Comparison of ENCODE assay signal across 19 cellular contexts in genomic region chr17:33680479-33680878, GRCh38.
DNase-seq lines count a peak whose midpoint lies in the region; ATAC-seq and TF ChIP-seq lines count a peak whose summit lies in the region.
"Had no signal": no experiment of that assay in that cellular context is flagged by ENCODE, and none has a peak within 500 bp of the region (broad histone marks: within the 10 kb centered on the region; RNA-seq: fewer than 3 reads in every experiment).

No MANE protein-coding gene starts in this region.

- H3K4me3 ChIP-seq in left ventricle myocardium inferior = no peak overlapping the region
- no peak overlapping the region for H3K4me3 ChIP-seq in right atrium auricular region
- H3K4me3 ChIP-seq in GM23338 = no peak overlapping the region
- H3K4me3 ChIP-seq in HEK293 (ENCODE audit: low read depth, low read length) = no peak overlapping the region
- no peak overlapping the region for H3K4me3 ChIP-seq in neural progenitor cell
- H3K4me3 ChIP-seq: BLaER1 treated with 17β-estradiol and CSF1 and Interleukin-3, amounts not matched to agents 10 nM and 100 nM had no signal

- H3K27me3 Mint-ChIP-seq in GM23338 (ENCODE audit: insufficient read depth, low read depth, poor library complexity) = peaks cover 3% of the 10 kb centered on the region
- H3K27me3 Mint-ChIP-seq in neural progenitor cell (ENCODE audit: insufficient read depth, low read depth) = no peaks in the 10 kb centered on the region
- H3K27me3 Mint-ChIP-seq: B cell; CD4-positive, alpha-beta T cell had no signal

- H3K9me3 Mint-ChIP-seq in GM23338 (no peaks in the 10 kb centered on the region), neural progenitor cell (no peaks in the 10 kb centered on the region)
- H3K9me3 Mint-ChIP-seq: CD4-positive, alpha-beta T cell; CD8-positive, alpha-beta T cell had no signal

- no peaks in the 10 kb centered on the region for H3K36me3 Mint-ChIP-seq in GM23338 (ENCODE audit: low read depth)
- H3K36me3 Mint-ChIP-seq in neural progenitor cell = no peaks in the 10 kb centered on the region
- H3K36me3 Mint-ChIP-seq: CD8-positive, alpha-beta T cell had no signal

- H3K9me3 ChIP-seq in left ventricle myocardium inferior (replicated peaks) (no peaks in the 10 kb centered on the region), right atrium auricular region (no peaks in the 10 kb centered on the region), HEK293 (ENCODE audit: control insufficient read depth, insufficient read depth, low read depth, low read length) (no peaks in the 10 kb centered on the region), neural progenitor cell (ENCODE audit: low read depth) (no peaks in the 10 kb centered on the region)
- H3K9me3 ChIP-seq: BLaER1 treated with 17β-estradiol and CSF1 and Interleukin-3, amounts not matched to agents 10 nM and 100 nM; Caco-2 had no signal

- ATAC-seq in GM23338 = peak; percentile 31; the same call in 2 of the 3 replicates
- ATAC-seq in left lobe of liver = no peak
- ATAC-seq: CD8-positive, alpha-beta T cell had no signal

- H3K9me2 ChIP-seq in GM23338 (ENCODE audit: insufficient read depth) = no peaks in the 10 kb centered on the region

- no peaks in the 10 kb centered on the region for H3K36me3 ChIP-seq in left ventricle myocardium inferior
- H3K36me3 ChIP-seq in right atrium auricular region = no peaks in the 10 kb centered on the region
- H3K36me3 ChIP-seq in GM23338 (ENCODE audit: insufficient read depth) = no peaks in the 10 kb centered on the region
- H3K36me3 ChIP-seq in HEK293 (ENCODE audit: control insufficient read depth in 2 of 2, insufficient read depth in 1 of 2, low read length in 2 of 2) = no peaks in the 10 kb centered on the region
- no peaks in the 10 kb centered on the region for H3K36me3 ChIP-seq in neural progenitor cell
- H3K36me3 ChIP-seq: BLaER1 treated with 17β-estradiol and CSF1 and Interleukin-3, amounts not matched to agents 10 nM and 100 nM had no signal

- no peak overlapping the region for H3K9ac ChIP-seq in neural progenitor cell
- H3K9ac ChIP-seq: BLaER1 treated with 17β-estradiol and CSF1 and Interleukin-3, amounts not matched to agents 10 nM and 100 nM had no signal

- TF ChIP-seq CTCF in left ventricle myocardium inferior (IDR thresholded peaks at IDR 0.05; ENCODE audit: borderline replicate concordance) = no peak
- TF ChIP-seq CTCF in right atrium auricular region (IDR thresholded peaks at IDR 0.05) = no peak
- TF ChIP-seq CTCF in GM23338 (conservative IDR thresholded peaks at IDR 0.05; ENCODE audit: low read depth in 2 of 2) = no peak
- TF ChIP-seq CTCF in HEK293 (tag by site-specific recombination; IDR thresholded peaks at IDR 0.05) = no peak
- no peak for TF ChIP-seq CTCF in neural progenitor cell (IDR thresholded peaks at IDR 0.05)

- no peak overlapping the region for H3K4me2 ChIP-seq in GM23338
- H3K4me2 ChIP-seq in neural progenitor cell = no peak overlapping the region
- H3K4me2 ChIP-seq: BLaER1 treated with 17β-estradiol and CSF1 and Interleukin-3, amounts not matched to agents 10 nM and 100 nM had no signal

- intact Hi-C loops in left ventricle myocardium inferior (cut with micrococcal nuclease) = no loop called here

- no peaks in the 10 kb centered on the region for H3K4me1 Mint-ChIP-seq in GM23338
- peaks cover 5% of the 10 kb centered on the region for H3K4me1 Mint-ChIP-seq in neural progenitor cell
- H3K4me1 Mint-ChIP-seq: B cell had no signal

- H3K27ac Mint-ChIP-seq in GM23338 (no peak overlapping the region), neural progenitor cell (no peak overlapping the region)
- H3K27ac Mint-ChIP-seq: B cell; CD4-positive, alpha-beta T cell; CD8-positive, alpha-beta T cell had no signal

- peak overlapping the region; percentile 40 for H3K27ac ChIP-seq in left ventricle myocardium inferior (replicated peaks)
- H3K27ac ChIP-seq in right atrium auricular region = no peak overlapping the region
- no peak overlapping the region for H3K27ac ChIP-seq in GM23338 (ENCODE audit: low read depth)
- H3K27ac ChIP-seq in HEK293 (ENCODE audit: extremely low read depth, low read depth, low read length) = no peak overlapping the region
- H3K27ac ChIP-seq in neural progenitor cell = no peak overlapping the region
- H3K27ac ChIP-seq: BLaER1 treated with 17β-estradiol and CSF1 and Interleukin-3, amounts not matched to agents 10 nM and 100 nM; C4-2B had no signal

- no peak for DNase-seq in left ventricle myocardium inferior
- no peak for DNase-seq in right atrium auricular region (ENCODE audit: low spot score)
- DNase-seq in GM23338 (ENCODE audit: low spot score) = no peak
- no peak for DNase-seq in neural progenitor cell (ENCODE audit: low spot score)
- no peak for DNase-seq in Ammon's horn (ENCODE audit: low spot score)
- DNase-seq in left lobe of liver (ENCODE audit: low spot score) = no peak
- DNase-seq in NAMALWA (ENCODE audit: low spot score) = no peak
- DNase-seq: 8988T; ACHN; Caco-2; Calu3; CD4-positive, alpha-beta T cell; CD8-positive, alpha-beta T cell; DMS79 treated with DMSO at 0.1 percent for 48 hours; GF-D8 had no signal

- peaks cover 19% of the 10 kb centered on the region for H3K4me1 ChIP-seq in left ventricle myocardium inferior
- H3K4me1 ChIP-seq in right atrium auricular region = no peaks in the 10 kb centered on the region
- no peaks in the 10 kb centered on the region for H3K4me1 ChIP-seq in GM23338 (ENCODE audit: insufficient read depth)
- H3K4me1 ChIP-seq in HEK293 (ENCODE audit: control insufficient read depth, insufficient read depth, low read length) = no peaks in the 10 kb centered on the region
- no peaks in the 10 kb centered on the region for H3K4me1 ChIP-seq in neural progenitor cell
- H3K4me1 ChIP-seq: Caco-2 had no signal

- H3F3A ChIP-seq in GM23338 (replicated peaks; ENCODE audit: low read depth) (no peaks in the 10 kb centered on the region), neural progenitor cell (ENCODE audit: low read depth) (no peaks in the 10 kb centered on the region)

- H4K20me1 ChIP-seq in GM23338 (replicated peaks; ENCODE audit: insufficient read depth) (peaks cover 7% of the 10 kb centered on the region; the same call in 1 of the 2 replicates), neural progenitor cell (ENCODE audit: low read depth) (no peaks in the 10 kb centered on the region)
- H4K20me1 ChIP-seq: BLaER1 treated with 17β-estradiol and CSF1 and Interleukin-3, amounts not matched to agents 10 nM and 100 nM had no signal

- H2AFZ ChIP-seq in GM23338 = no peak overlapping the region
- H2AFZ ChIP-seq in neural progenitor cell (replicated peaks) = peak overlapping the region; percentile 37

- POLR2A ChIA-PET in HEK293 (lab: Yijun Ruan, JAX) = no interaction called here

- H3K79me2 ChIP-seq in GM23338 (replicated peaks; ENCODE audit: insufficient read depth) = no peaks in the 10 kb centered on the region
- H3K79me2 ChIP-seq in neural progenitor cell (ENCODE audit: low read depth) = no peaks in the 10 kb centered on the region

- CTCF ChIA-PET in HEK293 (lab: Yijun Ruan, JAX) = interaction anchor here (0.7 to 1.2 kb wide), 2 partner anchors 32 to 45 kb away, joined by 3 to 4 read pairs; no protein-coding TSS in a partner anchor

- H3K27me3 ChIP-seq in left ventricle myocardium inferior (ENCODE audit: low read depth) (no peaks in the 10 kb centered on the region), right atrium auricular region (no peaks in the 10 kb centered on the region), GM23338 (ENCODE audit: insufficient read depth) (no peaks in the 10 kb centered on the region), neural progenitor cell (no peaks in the 10 kb centered on the region)
- H3K27me3 ChIP-seq: BLaER1 treated with 17β-estradiol and CSF1 and Interleukin-3, amounts not matched to agents 10 nM and 100 nM had no signal

- H3K4me3 Mint-ChIP-seq in GM23338 = no peak overlapping the region
- H3K4me3 Mint-ChIP-seq in neural progenitor cell = no peak overlapping the region
- H3K4me3 Mint-ChIP-seq: B cell; CD4-positive, alpha-beta T cell; CD8-positive, alpha-beta T cell had no signal

TF ChIP-seq in GM23338, 12 proteins besides CTCF, POLR2A, EP300 and RAD21 (continues in another document):
- no peak for TF ChIP-seq EZH2 (IDR thresholded peaks at IDR 0.05; ENCODE audit: low read depth, unreplicated experiment)
- no peak for TF ChIP-seq JUNB (IDR thresholded peaks at IDR 0.05; ENCODE audit: unreplicated experiment)
- TF ChIP-seq POLR2AphosphoS5 (IDR thresholded peaks at IDR 0.05; ENCODE audit: low read depth) = no peak
- no peak for TF ChIP-seq ZNF331 (CRISPR knock-in tag; IDR thresholded peaks at IDR 0.05; ENCODE audit: low read depth)
- no peak for TF ChIP-seq STAT1 (IDR thresholded peaks at IDR 0.05; ENCODE audit: unreplicated experiment)
- no peak for TF ChIP-seq CREB1 (CRISPR knock-in tag; IDR thresholded peaks at IDR 0.05; ENCODE audit: low read depth)
- TF ChIP-seq ZNF114 (CRISPR knock-in tag; IDR thresholded peaks at IDR 0.05) = no peak
- TF ChIP-seq ETS1 (IDR thresholded peaks at IDR 0.05) = no peak

TF ChIP-seq in HEK293, 187 proteins besides CTCF, POLR2A, EP300 and RAD21:
- TF ChIP-seq ZIC2 (tag by site-specific recombination; IDR thresholded peaks at IDR 0.05) (0 out of 2 replicates have a peak, but pooled peaks have one; percentile 32), ZNF211 (tag by site-specific recombination; IDR thresholded peaks at IDR 0.05; ENCODE audit: low read depth) (no peak)
